8 cellular contexts compared by ENCODE assay signal in genomic region chr6:73732845-73733675, GRCh38. TPM values are rescaled to one million over a fixed set of nuclear protein-coding genes. Genes with fewer than 3 reads are reported as not detected.
DNase-seq lines count a peak whose midpoint lies in the region; ATAC-seq and TF ChIP-seq lines count a peak whose summit lies in the region.

No MANE protein-coding gene starts in this region.

- ATAC-seq in GM18517 (IDR thresholded peaks at IDR 0.05; ENCODE audit: unreplicated experiment) (peak; percentile 78), HG03039 (IDR thresholded peaks at IDR 0.05; ENCODE audit: unreplicated experiment) (peak; percentile 47)
- peak; percentile 63 to 70 for ATAC-seq in activated CD4-positive, CD25-positive, alpha-beta regulatory T cell treated with anti-CD3 and anti-CD28 coated beads, Interleukin-2, amount 50 U/mL, for 24 hours

- no peak overlapping the region for H3K4me3 ChIP-seq in lower leg skin (ENCODE audit: low read depth, poor library complexity, severe bottlenecking)

- WGBS in lower leg skin, 2 donors, result 66 to 67% methylated on average over 6 of the region's 6 CpGs

- intact Hi-C loops in lower leg skin (cut with DNase I; ENCODE audit: low total_unique reads), result loop anchor here (5.0 kb wide), 1 partner anchor 56 kb away; no protein-coding TSS in a partner anchor

- peak; percentile 72 for DNase-seq in AG08396 (ENCODE audit: low spot score)
- peak; percentile 36 for DNase-seq in NCI-H2196 treated with DMSO at 0.1 percent for 48 hours (lab: John Stamatoyannopoulos, UW; ENCODE audit: unreplicated experiment)
- DNase-seq in cerebellar cortex (ENCODE audit: low spot score), result peak; percentile 62
- DNase-seq in lower leg skin (ENCODE audit: low spot score in 2 of 2), result peak; percentile 70 to 91
- DNase-seq in stimulated activated CD4-positive, alpha-beta T cell treated with anti-CD3 and anti-CD28 coated beads, TNF-alpha, amount 100 ng/mL, for 24 hours (ENCODE audit: low read depth in 3 of 3), result peak; percentile 54 to 65 (median 54)

- no peak for TF ChIP-seq POLR2A in lower leg skin (IDR thresholded peaks at IDR 0.05)

- TF ChIP-seq CTCF in lower leg skin (IDR thresholded peaks at IDR 0.05), result peak in 1 of 3 donors; percentile 44

RNA-seq across cellular contexts. Expression of gene CD109, which starts 37.1 kb away (rescaled TPM):
- 10 to 100 TPM; 26.1 to 51.7 (median 33.3) TPM for total RNA-seq in lower leg skin
